Comparison of ENCODE assay signal across 28 cellular contexts in genomic region chr5:55888205-55888604, GRCh38. TPM values are rescaled to one million over a fixed set of nuclear protein-coding genes. Genes with fewer than 3 reads are reported as not detected.
"Had no signal": no experiment of that assay in that cellular context is flagged by ENCODE, and none has a peak within 500 bp of the region (broad histone marks: within the 10 kb centered on the region; RNA-seq: fewer than 3 reads in every experiment).

No MANE protein-coding gene starts in this region.

- H3K27ac Mint-ChIP-seq: endodermal cell; natural killer cell treated with Interleukin-12 subunit alpha and Interleukin-12 subunit beta and Interleukin-15 and Interleukin-18, amount 100 ng/mL, for 72 hours; neural progenitor cell had no signal

- H3K36me3 ChIP-seq: left ventricle myocardium inferior, lower lobe of right lung, neural progenitor cell, ovary, right atrium auricular region, sigmoid colon, stomach, thoracic aorta, transverse colon had no signal

- H3K4me1 ChIP-seq: left ventricle myocardium inferior, lower lobe of right lung, neural progenitor cell, right atrium auricular region, sigmoid colon, stomach, transverse colon had no signal

- H3K27me3 ChIP-seq: foreskin keratinocyte, hepatocyte, neural progenitor cell, ovary, right atrium auricular region, sigmoid colon, stomach, transverse colon had no signal

- ATAC-seq: foreskin keratinocyte; left cardiac atrium; lower lobe of right lung; natural killer cell treated with Interleukin-12 subunit alpha and Interleukin-12 subunit beta and Interleukin-15 and Interleukin-18, amount 100 ng/mL, for 72 hours had no signal

- H3K4me2 ChIP-seq: hepatocyte, neural progenitor cell had no signal

- H3K4me3 Mint-ChIP-seq: endodermal cell; natural killer cell treated with Interleukin-12 subunit alpha and Interleukin-12 subunit beta and Interleukin-15 and Interleukin-18, amount 100 ng/mL, for 72 hours; neural progenitor cell had no signal

- H3K4me3 ChIP-seq: hepatocyte, left ventricle myocardium inferior, lower lobe of right lung, neural progenitor cell, ovary, right atrium auricular region, sigmoid colon, skin epidermis, stomach, thoracic aorta, transverse colon had no signal

- H2AFZ ChIP-seq: hepatocyte had no signal

- H3K4me1 Mint-ChIP-seq: endodermal cell, neural progenitor cell had no signal

- DNase-seq: effector CD4-positive, alpha-beta T cell; endodermal cell; erythroblast; foreskin keratinocyte; head of caudate nucleus; kidney; left cardiac atrium; left ventricle myocardium inferior; lower lobe of right lung; mesenchymal stem cell; midbrain; nucleus accumbens; ovary; sigmoid colon; stimulated activated CD4-positive, alpha-beta T cell treated with anti-CD3 and anti-CD28 coated beads, Interleukin-2, amount 100 ng/mL, for 24 hours; stimulated activated CD4-positive, alpha-beta T cell treated with anti-CD3 and anti-CD28 coated beads, Interleukin-4, amount 100 ng/mL, for 4 hours; stimulated activated naive CD4-positive, alpha-beta T cell; stomach; substantia nigra; transverse colon had no signal

- H3K36me3 Mint-ChIP-seq: natural killer cell treated with Interleukin-12 subunit alpha and Interleukin-12 subunit beta and Interleukin-15 and Interleukin-18, amount 100 ng/mL, for 72 hours; neural progenitor cell had no signal

- H3K9me3 Mint-ChIP-seq: natural killer cell treated with Interleukin-12 subunit alpha and Interleukin-12 subunit beta and Interleukin-15 and Interleukin-18, amount 100 ng/mL, for 72 hours had no signal

- H3K27ac ChIP-seq: foreskin keratinocyte, hepatocyte, left ventricle myocardium inferior, lower lobe of right lung, neural progenitor cell, ovary, right atrium auricular region, sigmoid colon, skin epidermis, stomach, thoracic aorta, transverse colon had no signal

- H3K79me2 ChIP-seq: hepatocyte had no signal

RNA-seq across cellular contexts. Expression of gene IL31RA, which starts 37.0 kb away (rescaled TPM):
- total RNA-seq: endodermal cell, left cardiac atrium, lower lobe of right lung, posterior vena cava, transverse colon, ureter had no signal
- polyA plus RNA-seq: stomach had no signal
